8 cellular contexts compared by ENCODE assay signal in genomic region chrX:49269768-49270248, GRCh38. TPM values are rescaled to one million over a fixed set of nuclear protein-coding genes. Genes with fewer than 3 reads are reported as not detected.
DNase-seq lines count a peak whose midpoint lies in the region; ATAC-seq and TF ChIP-seq lines count a peak whose summit lies in the region.

A gene with protein sequence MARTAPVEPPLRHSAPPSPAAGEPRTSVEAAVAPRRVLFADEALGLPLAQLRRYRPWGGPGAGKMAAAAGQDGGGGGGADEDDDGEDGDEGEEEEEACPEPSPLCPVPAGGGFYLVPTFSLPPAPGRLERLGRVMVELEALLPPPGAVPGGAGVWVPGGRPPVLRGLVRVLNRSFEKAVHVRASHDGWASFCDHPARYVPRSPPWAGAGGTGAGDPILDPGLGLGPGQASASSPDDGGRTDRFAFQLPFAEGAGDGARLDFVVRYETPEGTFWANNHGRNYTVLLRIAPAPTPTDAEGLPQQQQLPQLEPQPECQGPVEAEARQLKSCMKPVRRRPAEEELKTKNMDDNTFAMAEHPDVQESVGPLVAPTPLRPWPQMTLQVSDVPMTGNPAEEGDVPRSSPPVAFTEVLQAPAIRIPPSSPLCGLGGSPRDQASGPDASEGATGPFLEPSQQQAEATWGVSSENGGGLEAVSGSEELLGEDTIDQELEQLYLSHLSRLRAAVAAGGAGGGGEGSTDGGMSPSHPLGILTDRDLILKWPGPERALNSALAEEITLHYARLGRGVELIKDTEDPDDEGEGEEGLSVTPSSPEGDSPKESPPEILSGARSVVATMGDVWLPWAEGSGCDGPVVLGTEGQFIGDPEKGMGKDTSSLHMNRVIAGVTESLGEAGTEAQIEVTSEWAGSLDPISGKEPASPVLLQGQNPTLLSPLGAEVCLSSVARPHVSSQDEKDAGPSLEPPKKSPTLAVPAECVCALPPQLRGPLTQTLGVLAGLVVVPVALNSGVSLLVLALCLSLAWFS (plus strand): TSS chrX:49269793. CDS start chrX:49269870, 77 bp downstream.

- H3K4me2 ChIP-seq in SK-N-SH: peak within 1 kb of the TSS; percentile 84

- H4K20me1 ChIP-seq in SK-N-SH (ENCODE audit: insufficient read depth): peaks cover 4% of the 10 kb centered on the region; the same call in 1 of the 2 replicates

- DNase-seq in SK-N-SH (no peak), WERI-Rb-1 (no peak), Right ventricle myocardium inferior (ENCODE audit: missing footprints) (no peak), renal cortical epithelial cell (ENCODE audit: low read depth) (no peak), NCI-H1930 (lab: John Stamatoyannopoulos, UW) (no peak), NCI-H1436 treated with DMSO at 0.1 percent for 48 hours (lab: John Stamatoyannopoulos, UW) (no peak)

- CTCF ChIA-PET in SK-N-SH (lab: Yijun Ruan, JAX): no interaction called here

- TF ChIP-seq CTCF in SK-N-SH (IDR thresholded peaks at IDR 0.05) (no peak), WERI-Rb-1 (IDR thresholded peaks at IDR 0.05; ENCODE audit: low read depth, low read length) (no peak)

- H3K79me2 ChIP-seq in SK-N-SH (ENCODE audit: insufficient read depth): peaks cover 24% of the 10 kb centered on the region; the same call in 1 of the 2 replicates

- H3K4me3 ChIP-seq in SK-N-SH (ENCODE audit: low read depth in 2 of 2, low read length in 1 of 2): peak within 1 kb of the TSS; percentile 64 to 65
- peak within 1 kb of the TSS; percentile 49 for H3K4me3 ChIP-seq in WERI-Rb-1 (ENCODE audit: low read depth, low read length)

- 64% methylated on average over 35 of the region's 70 CpGs for WGBS in SK-N-SH (ENCODE audit: low lambda C conversion rate)

- H3K9me2 ChIP-seq in SK-N-SH: no peaks in the 10 kb centered on the region

- no peak for TF ChIP-seq EP300 in SK-N-SH (IDR thresholded peaks at IDR 0.05; ENCODE audit: borderline replicate concordance in 1 of 2, low read depth in 1 of 2, low read length in 1 of 2)

- no peak for TF ChIP-seq RAD21 in SK-N-SH (IDR thresholded peaks at IDR 0.05; ENCODE audit: low read length)

- peak within 1 kb of the TSS; percentile 73 for H3K9ac ChIP-seq in SK-N-SH

- ATAC-seq in SK-N-SH treated with all-trans-retinoic acid at 6 μM for 48 hours: no peak
- ATAC-seq in HG02970 (IDR thresholded peaks at IDR 0.05; ENCODE audit: low FRiP score, unreplicated experiment): peak; percentile 21
- ATAC-seq in Right ventricle myocardium inferior: peak; percentile 18

- H3F3A ChIP-seq in SK-N-SH (replicated peaks; ENCODE audit: insufficient read depth): no peaks in the 10 kb centered on the region

- no peaks in the 10 kb centered on the region; the same call in 1 of the 2 replicates for H3K27me3 ChIP-seq in SK-N-SH (ENCODE audit: insufficient read depth)
- peaks cover 9% of the 10 kb centered on the region for H3K27me3 ChIP-seq in WERI-Rb-1 (ENCODE audit: insufficient read depth, low read depth, severe bottlenecking)

- POLR2A ChIA-PET in SK-N-SH (lab: Yijun Ruan, JAX): interaction anchor here (0.9 kb wide), 1 partner anchor 196 kb away, joined by 3 read pairs; the partner anchor contains the start of gene PRAF2

- intact Hi-C loops in Right ventricle myocardium inferior (cut with DNase I): loop anchor here (2.0 to 5.0 kb wide), 2 partner anchors 35 to 68 kb away; partner anchors contain the start of genes CCDC22 and SYP

- no peaks in the 10 kb centered on the region for H3K9me3 ChIP-seq in SK-N-SH
- H3K9me3 ChIP-seq in WERI-Rb-1 (ENCODE audit: severe bottlenecking): no peaks in the 10 kb centered on the region

- H3K27ac ChIP-seq in SK-N-SH (ENCODE audit: low read depth in 2 of 2, low read length in 1 of 2) (peak within 1 kb of the TSS; percentile 82 to 84), WERI-Rb-1 (peak within 1 kb of the TSS; percentile 92)

- H3K4me1 ChIP-seq in SK-N-SH (ENCODE audit: control insufficient read depth in 1 of 2, insufficient read depth in 2 of 2, low read depth in 1 of 2, low read length in 1 of 2): peaks cover 0 to 23% of the 10 kb centered on the region in 2 experiments; a peak in 1 of 4 replicates

- H3K36me3 ChIP-seq in SK-N-SH (replicated peaks in 1 of 2; ENCODE audit: control insufficient read depth in 1 of 2, insufficient read depth in 2 of 2, low read length in 1 of 2) (no peaks in the 10 kb centered on the region), WERI-Rb-1 (peaks cover 3% of the 10 kb centered on the region; the same call in 1 of the 2 replicates)

- peak within 1 kb of the TSS; percentile 82 for H2AFZ ChIP-seq in SK-N-SH (ENCODE audit: low read depth)

TF ChIP-seq in SK-N-SH, 30 proteins besides CTCF, POLR2A, EP300 and RAD21:
- TF ChIP-seq TAF1 (IDR thresholded peaks at IDR 0.05; ENCODE audit: borderline replicate concordance, low read depth, low read length): no peak
- TF ChIP-seq NRF1 (IDR thresholded peaks at IDR 0.05; ENCODE audit: low read depth, low read length): no peak
- peak; percentile 20; the same call in 1 of the 2 replicates for TF ChIP-seq POLR2AphosphoS5 (IDR thresholded peaks at IDR 0.05; ENCODE audit: low read depth, low read length)
- no peak for TF ChIP-seq PBX3 (IDR thresholded peaks at IDR 0.05)
- no peak for TF ChIP-seq FOSL2 (IDR thresholded peaks at IDR 0.05; ENCODE audit: borderline replicate concordance, low read depth)
- TF ChIP-seq ELF1 (IDR thresholded peaks at IDR 0.05): no peak
- TF ChIP-seq SIN3A (IDR thresholded peaks at IDR 0.05; ENCODE audit: borderline replicate concordance, low read depth, low read length): no peak
- no peak for TF ChIP-seq JUND (IDR thresholded peaks at IDR 0.05)
- peak; percentile 86 for TF ChIP-seq YY1 (IDR thresholded peaks at IDR 0.05; ENCODE audit: low read depth)
TF ChIP-seq in SK-N-SH: peak in this region for 2.

TF ChIP-seq in SK-N-SH treated with all-trans-retinoic acid at 6 μM for 48 hours, 23 proteins besides CTCF, POLR2A, EP300 and RAD21:
- TF ChIP-seq POU6F1 (CRISPR knock-in tag; IDR thresholded peaks at IDR 0.05; ENCODE audit: borderline replicate concordance, low read depth): no peak
- TF ChIP-seq RARB (CRISPR knock-in tag; IDR thresholded peaks at IDR 0.05): no peak
- no peak for TF ChIP-seq ZNF70 (CRISPR knock-in tag; IDR thresholded peaks at IDR 0.05)
TF ChIP-seq in SK-N-SH treated with all-trans-retinoic acid at 6 μM for 48 hours: peak in this region for 0.

RNA-seq across cellular contexts. Expression of the gene that starts here (rescaled TPM):
- polyA plus RNA-seq in SK-N-SH (2012; rRNA removed): 4.2 and 6.2 TPM in 2 replicates
- polyA plus RNA-seq in SK-N-SH (2012; cell fraction: cytosol; rRNA removed): 3.2 and 3.9 TPM in 2 replicates
- polyA plus RNA-seq in SK-N-SH (2012; cell fraction: nucleus; rRNA removed): 9.2 and 17.1 TPM in 2 replicates
- total RNA-seq in Right ventricle myocardium inferior (19.5 TPM), renal cortical epithelial cell (1.6 and 12.4 TPM in 2 replicates)
